ENCODE assay signal across 8 cellular contexts in the genomic region with DNA sequence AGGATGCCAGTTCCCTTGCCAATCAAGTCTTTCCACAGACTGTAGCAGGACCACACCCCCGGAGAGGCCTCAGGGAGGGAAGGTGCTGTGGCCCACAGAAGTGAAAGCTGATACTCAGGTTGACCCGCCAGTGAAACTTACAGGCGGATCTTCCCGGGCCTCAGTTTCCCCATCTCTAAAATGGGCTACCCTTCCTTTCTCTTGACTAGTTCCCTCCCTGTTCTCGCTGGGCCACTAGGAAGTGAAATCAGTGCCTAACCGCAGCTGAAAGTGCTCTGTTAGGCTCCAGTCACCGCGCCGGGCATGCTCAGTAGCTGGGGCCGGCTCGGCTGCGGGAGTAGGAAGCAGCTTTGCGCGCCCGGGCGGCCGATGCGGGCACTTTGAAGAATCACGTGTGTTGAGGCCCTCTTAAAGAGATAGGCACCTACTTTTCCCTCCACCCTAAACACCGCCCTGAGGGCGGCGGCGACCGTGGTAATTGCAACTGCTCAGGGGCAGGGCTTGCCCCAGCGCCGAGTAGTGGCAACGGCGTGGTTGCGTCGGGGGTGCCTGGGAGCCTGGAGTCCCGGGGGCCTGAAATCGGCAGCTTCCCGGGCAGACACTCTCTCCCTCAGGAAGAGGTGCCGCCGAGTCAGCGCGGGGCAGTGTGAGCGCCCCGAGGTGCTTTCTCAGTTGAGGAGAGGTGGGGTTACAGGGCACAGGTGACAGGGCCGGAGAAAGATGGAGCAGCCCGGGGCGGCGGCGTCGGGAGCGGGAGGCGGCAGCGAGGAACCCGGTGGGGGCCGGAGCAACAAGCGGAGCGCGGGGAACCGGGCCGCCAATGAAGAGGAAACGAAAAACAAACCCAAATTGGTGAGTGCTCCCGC. TPM values are rescaled to one million over a fixed set of nuclear protein-coding genes. Genes with fewer than 3 reads are reported as not detected.
DNase-seq lines count a peak whose midpoint lies in the region; ATAC-seq and TF ChIP-seq lines count a peak whose summit lies in the region.

Gene DIAPH2, plus strand, starts transcription at position 504 of the 866 bp plus-strand sequence.

- peak within 1 kb of the TSS; percentile 85 to 95 (median 92) for H3K9ac ChIP-seq in BLaER1 treated with 17β-estradiol and CSF1 and Interleukin-3, amounts not matched to agents 10 nM and 100 nM
- peak within 1 kb of the TSS; percentile 69 to 73 for H3K9ac ChIP-seq in stomach smooth muscle (ENCODE audit: low read length in 2 of 2)

- H3K4me3 ChIP-seq in BLaER1 treated with 17β-estradiol and CSF1 and Interleukin-3, amounts not matched to agents 10 nM and 100 nM = peak within 1 kb of the TSS; percentile 67 to 89 (median 80)
- H3K4me3 ChIP-seq in neuron (ENCODE audit: low read length) (peak within 1 kb of the TSS; percentile 52), stomach smooth muscle (ENCODE audit: low read length in 2 of 2) (peak within 1 kb of the TSS; percentile 78 to 80)

- no peaks in the 10 kb centered on the region; a peak in 1 of 22 replicates for H3K36me3 ChIP-seq in BLaER1 treated with 17β-estradiol and CSF1 and Interleukin-3, amounts not matched to agents 10 nM and 100 nM
- H3K36me3 ChIP-seq in neuron (ENCODE audit: insufficient read depth, low read length) (no peaks in the 10 kb centered on the region), stomach smooth muscle (ENCODE audit: control insufficient read depth in 2 of 2, insufficient read depth in 2 of 2, low read length in 2 of 2) (no peaks in the 10 kb centered on the region)

- peak; percentile 80 for ATAC-seq in GM19328 (IDR thresholded peaks at IDR 0.05; ENCODE audit: unreplicated experiment)
- peak; percentile 87 for ATAC-seq in HG03457 (IDR thresholded peaks at IDR 0.05; ENCODE audit: unreplicated experiment)
- peak; percentile 92 for ATAC-seq in foreskin keratinocyte

- DNase-seq in RKO (ENCODE audit: low spot score) (peak; percentile 89), activated gamma-delta T cell (lab: John Stamatoyannopoulos, UW) (peak; percentile 59), foreskin keratinocyte (peak in 1 of 2 donors; percentile 71)

- peaks cover 0 to 12% (median 0%) of the 10 kb centered on the region in 11 experiments; a peak in 3 of 22 replicates for H3K9me3 ChIP-seq in BLaER1 treated with 17β-estradiol and CSF1 and Interleukin-3, amounts not matched to agents 10 nM and 100 nM (replicated peaks in 1 of 11)
- H3K9me3 ChIP-seq in neuron (ENCODE audit: low read length) (no peaks in the 10 kb centered on the region), stomach smooth muscle (ENCODE audit: control insufficient read depth in 2 of 2, low read length in 2 of 2) (no peaks in the 10 kb centered on the region)

- H3K27me3 ChIP-seq in BLaER1 treated with 17β-estradiol and CSF1 and Interleukin-3, amounts not matched to agents 10 nM and 100 nM = peaks cover 51 to 99% (median 98%) of the 10 kb centered on the region in 11 experiments
- H3K27me3 ChIP-seq in foreskin keratinocyte (no peaks in the 10 kb centered on the region), neuron (ENCODE audit: insufficient read depth, low read length) (peaks cover 19% of the 10 kb centered on the region), stomach smooth muscle (ENCODE audit: control insufficient read depth in 1 of 2, insufficient read depth in 2 of 2, low read length in 2 of 2) (peaks cover 0 to 10% of the 10 kb centered on the region in 2 donors)

- peaks cover 0 to 27% (median 13%) of the 10 kb centered on the region in 10 experiments; a peak in 14 of 20 replicates for H3K4me1 ChIP-seq in BLaER1 treated with 17β-estradiol and CSF1 and Interleukin-3, amounts not matched to agents 10 nM and 100 nM
- no peaks in the 10 kb centered on the region for H3K4me1 ChIP-seq in foreskin keratinocyte
- H3K4me1 ChIP-seq in neuron (ENCODE audit: insufficient read depth, low read length) = no peaks in the 10 kb centered on the region
- H3K4me1 ChIP-seq in stomach smooth muscle (ENCODE audit: control insufficient read depth, insufficient read depth, low read length) = peaks cover 7% of the 10 kb centered on the region

- H3K4me2 ChIP-seq in BLaER1 treated with 17β-estradiol and CSF1 and Interleukin-3, amounts not matched to agents 10 nM and 100 nM = peak within 1 kb of the TSS; percentile 52 to 70 (median 61)

- H2AFZ ChIP-seq in neuron (ENCODE audit: low read depth, low read length) = peak within 1 kb of the TSS; percentile 94

- peak within 1 kb of the TSS; percentile 84 to 96 (median 93) for H3K27ac ChIP-seq in BLaER1 treated with 17β-estradiol and CSF1 and Interleukin-3, amounts not matched to agents 10 nM and 100 nM
- peak within 1 kb of the TSS; percentile 93 for H3K27ac ChIP-seq in foreskin keratinocyte
- H3K27ac ChIP-seq in stomach smooth muscle (ENCODE audit: low read length) = peak within 1 kb of the TSS; percentile 63

- peak; percentile 22 for TF ChIP-seq CTCF in foreskin keratinocyte (conservative IDR thresholded peaks at IDR 0.05)

- peaks cover 0 to 10% (median 0%) of the 10 kb centered on the region in 11 experiments; a peak in 1 of 22 replicates for H4K20me1 ChIP-seq in BLaER1 treated with 17β-estradiol and CSF1 and Interleukin-3, amounts not matched to agents 10 nM and 100 nM

RNA-seq across cellular contexts. Expression of gene DIAPH2, which starts in this region (rescaled TPM):
- 10.8 and 12.2 TPM in 2 replicates for total RNA-seq in foreskin keratinocyte
- polyA plus RNA-seq in foreskin keratinocyte = 2.8 and 3.3 TPM in 2 replicates
